8 cellular contexts compared by ENCODE assay signal in the genomic region with DNA sequence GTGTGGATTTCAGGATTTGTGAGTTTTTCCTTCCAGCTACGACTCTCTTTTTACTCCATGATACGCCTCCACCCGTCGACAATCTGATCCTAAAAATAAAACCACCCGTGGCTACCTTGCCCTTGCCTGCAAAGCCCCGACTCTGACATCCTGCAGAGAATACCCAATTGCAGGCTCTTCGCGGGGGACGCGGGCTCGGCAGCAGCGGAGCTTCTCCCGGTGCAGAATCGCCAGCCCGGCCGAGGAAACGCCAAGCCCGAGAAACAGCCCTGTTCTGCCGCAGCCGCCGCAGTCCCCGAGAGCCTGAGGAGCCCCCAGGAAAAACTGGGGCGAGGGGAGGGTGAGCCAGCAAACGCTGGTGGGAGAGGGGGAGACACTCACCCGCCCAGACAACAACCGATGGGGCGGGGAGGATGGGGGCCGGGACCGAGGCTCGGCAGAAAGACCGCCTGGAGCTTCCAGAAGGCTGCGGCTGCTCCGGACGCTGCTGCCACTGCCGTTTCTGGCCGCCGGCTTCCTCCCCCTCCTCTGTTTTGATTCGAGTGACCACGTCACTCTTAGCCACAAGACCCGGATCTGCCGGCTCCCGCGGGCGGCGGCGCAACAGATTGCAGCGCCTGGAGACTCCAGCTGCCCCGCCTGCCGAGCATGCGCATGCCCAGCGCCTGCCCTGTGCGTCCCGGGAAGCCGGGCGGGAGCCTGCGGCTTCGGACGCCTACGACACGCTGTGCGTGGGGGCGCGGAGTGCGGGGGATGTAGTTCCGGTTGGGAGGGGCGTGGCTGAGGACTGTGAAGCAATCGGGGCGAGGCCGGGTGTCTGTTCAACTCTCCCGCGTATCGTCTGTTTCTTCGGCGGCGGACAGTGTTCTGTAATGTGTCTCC. TPM values are rescaled to one million over a fixed set of nuclear protein-coding genes. Genes with fewer than 3 reads are reported as not detected.
DNase-seq lines count a peak whose midpoint lies in the region; ATAC-seq, FAIRE-seq and TF ChIP-seq lines count a peak whose summit lies in the region.

A gene (minus strand): TSS at position 508 of the 882 bp plus-strand sequence. CDS start 33,720 bp downstream, outside the sequence.

- H3K27ac ChIP-seq in OCI-LY7 (ENCODE audit: low read depth, low read length, poor library complexity, severe bottlenecking): no peak within 1 kb of the TSS

- TF ChIP-seq CTCF in D721Med (IDR thresholded peaks at IDR 0.05; ENCODE audit: insufficient read depth, missing control alignments) (no peak), OCI-LY7 (conservative IDR thresholded peaks at IDR 0.05; ENCODE audit: low read length) (no peak)

- CTCF ChIA-PET in OCI-LY7 (lab: Charles Lee; ENCODE audit: unreplicated experiment): interaction anchor here (0.6 kb wide), 1 partner anchor 439 kb away, joined by 5 read pairs; no protein-coding TSS in a partner anchor

- H3K4me2 ChIP-seq in OCI-LY7 (ENCODE audit: low read length): peak within 1 kb of the TSS; percentile 87

- peak; percentile 66 for ATAC-seq in GM21447 (IDR thresholded peaks at IDR 0.05; ENCODE audit: unreplicated experiment)

- H3K36me3 ChIP-seq in OCI-LY7 (ENCODE audit: insufficient read depth, low read length): no peaks in the 10 kb centered on the region

- H3K9me3 ChIP-seq in OCI-LY7 (ENCODE audit: low read length): no peaks in the 10 kb centered on the region
- no peaks in the 10 kb centered on the region for H3K9me3 ChIP-seq in mononuclear cell (ENCODE audit: low read depth, low read length)

- no peaks in the 10 kb centered on the region for H4K20me1 ChIP-seq in OCI-LY7 (ENCODE audit: insufficient read depth, low read length)

- H3K79me2 ChIP-seq in OCI-LY7 (ENCODE audit: insufficient read depth, low read depth, low read length): no peaks in the 10 kb centered on the region

- no peak for FAIRE-seq in D721Med (lab: Jason Lieb, UNC)

- peak within 1 kb of the TSS; percentile 16; the same call in 1 of the 2 replicates for H2AFZ ChIP-seq in OCI-LY7 (ENCODE audit: low read length)

- H3K4me3 ChIP-seq in OCI-LY7 (ENCODE audit: low read depth, low read length, poor library complexity, severe bottlenecking) (peak within 1 kb of the TSS; percentile 68), mononuclear cell (ENCODE audit: low read length) (peak within 1 kb of the TSS; percentile 94)

- H3K4me1 ChIP-seq in OCI-LY7 (ENCODE audit: insufficient read depth, low read length, poor library complexity, severe bottlenecking): peaks cover 22% of the 10 kb centered on the region
- peaks cover 28% of the 10 kb centered on the region for H3K4me1 ChIP-seq in mononuclear cell (ENCODE audit: insufficient read depth, low read length)

- H3K9me2 ChIP-seq in OCI-LY7 (ENCODE audit: insufficient read depth, low read length): no peaks in the 10 kb centered on the region

- H3K27me3 ChIP-seq in mononuclear cell (ENCODE audit: insufficient read depth, low read length): no peaks in the 10 kb centered on the region

- intact Hi-C loops in OCI-LY7 (cut with micrococcal nuclease; ENCODE audit: unreplicated experiment): loop anchor here (5.0 to 10.0 kb wide), 2 partner anchors 111 to 174 kb away; a partner anchor contains a TSS

- BruUV-seq in OCI-LY7 (replicated peaks; lab: Mats Ljungman, UMichigan): no TSS peak

- peak; percentile 80 for DNase-seq in D721Med (ENCODE audit: insufficient read length, low spot score)
- DNase-seq in HuH-7 (ENCODE audit: low spot score): peak; percentile 91
- peak; percentile 41 for DNase-seq in OCI-LY7 (ENCODE audit: low spot score)
- peak; percentile 92 for DNase-seq in activated T-cell treated with anti-CD3 and anti-CD28 coated beads for 4 hours
- peak; percentile 91 for DNase-seq in epidermal melanocyte (ENCODE audit: insufficient read length, low spot score)
- DNase-seq in stimulated activated CD8-positive, alpha-beta memory T cell treated with anti-CD3 and anti-CD28 coated beads, Interleukin-2, amount 100 ng/mL, for 48 hours (ENCODE audit: low read depth in 2 of 2): peak; percentile 79 to 86

- POLR2A ChIA-PET in OCI-LY7 (lab: Charles Lee): interaction anchor here (0.6 to 1.9 kb wide), 7 partner anchors 7 to 419 kb away, joined by 3 to 6 read pairs (median 3); no protein-coding TSS in a partner anchor

RNA-seq across cellular contexts. Expression of the gene that starts here (rescaled TPM):
- total RNA-seq in OCI-LY7 (2014; rRNA removed; shearing (Covaris generic)): 0.03 TPM in 1 of 2 replicates, not detected in the other
- total RNA-seq in OCI-LY7 (2022) (1.1 and 1.8 TPM in 2 replicates), mononuclear cell (6.4 TPM)

Comparison
In these comparisons a context has a peak if more than half of its experiments do, and no peak if none do; other contexts are left out.
1. DNase-seq: peak in every context shown above with its lines; median percentile 92 in activated T-cell treated with anti-CD3 and anti-CD28 coated beads for 4 hours; 91 in HuH-7; 91 in epidermal melanocyte; 82 in stimulated activated CD8-positive, alpha-beta memory T cell treated with anti-CD3 and anti-CD28 coated beads, Interleukin-2, amount 100 ng/mL, for 48 hours; 80 in D721Med; 41 in OCI-LY7.